1 cellular context compared by ENCODE assay signal in genomic region chr1:206419250-206419649, GRCh38.
TF ChIP-seq lines count a peak whose summit lies in the region.

No MANE protein-coding gene starts in this region.

TF ChIP-seq in K562, 482 proteins besides CTCF, POLR2A, EP300 and RAD21 (continued from another document):
- TF ChIP-seq FOXA3 (CRISPR knock-in tag; conservative IDR thresholded peaks at IDR 0.05 in 1 of 2, IDR thresholded peaks at IDR 0.05 in 1 of 2) (peak in 1 of 2 experiments; percentile 68; a peak in 3 of 4 replicates), ERF (CRISPR knock-in tag; IDR thresholded peaks at IDR 0.05) (0 out of 2 replicates have a peak, but pooled peaks have one; percentile 43)
